Comparison of ENCODE assay signal across 1 cellular context in the genomic region with DNA sequence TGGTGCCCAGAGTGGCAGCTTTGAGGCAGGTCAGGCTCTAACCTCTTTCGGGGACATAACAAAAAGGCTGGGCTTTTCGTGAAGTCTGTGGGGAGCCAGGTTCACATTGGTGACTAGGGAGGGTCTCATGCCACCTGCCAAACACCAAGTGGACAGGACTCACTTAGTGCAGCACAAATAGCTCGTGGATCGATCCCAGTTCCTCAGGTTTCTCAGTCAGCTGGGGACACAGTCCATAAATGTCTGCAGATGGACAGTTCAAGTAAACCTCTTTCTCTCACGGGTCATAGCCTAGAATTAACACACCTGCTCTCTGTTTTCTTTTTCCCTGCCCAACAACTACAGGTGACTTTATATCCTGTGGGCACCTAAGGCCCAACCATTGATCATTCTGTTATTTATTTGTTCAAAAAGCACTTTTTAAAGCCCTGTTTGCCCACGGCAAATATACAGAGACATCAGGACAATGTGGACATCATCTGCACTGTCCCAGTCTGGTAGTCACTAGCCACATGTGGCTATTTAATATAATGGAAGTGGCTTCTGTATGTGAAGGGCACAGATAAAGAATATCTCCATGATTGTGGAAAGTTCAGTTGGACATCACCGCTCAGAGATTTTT.
TF ChIP-seq lines count a peak whose summit lies in the region.

No MANE protein-coding gene starts in this region.

TF ChIP-seq in endothelial cell of umbilical vein, 7 proteins besides CTCF, POLR2A, EP300 and RAD21 (continued from another document):
- no peak for TF ChIP-seq JUN (IDR thresholded peaks at IDR 0.05; ENCODE audit: borderline replicate concordance, insufficient read depth, insufficient read length, low read depth)
- TF ChIP-seq FOS (IDR thresholded peaks at IDR 0.05; ENCODE audit: borderline replicate concordance, insufficient read depth, low read length) = no peak
- TF ChIP-seq, protein P1, sequence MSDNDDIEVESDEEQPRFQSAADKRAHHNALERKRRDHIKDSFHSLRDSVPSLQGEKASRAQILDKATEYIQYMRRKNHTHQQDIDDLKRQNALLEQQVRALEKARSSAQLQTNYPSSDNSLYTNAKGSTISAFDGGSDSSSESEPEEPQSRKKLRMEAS (IDR thresholded peaks at IDR 0.05; ENCODE audit: insufficient read depth, insufficient read length) = no peak
